Comparison of ENCODE assay signal across 25 cellular contexts in genomic region chr11:110758012-110758411, GRCh38. TPM values are rescaled to one million over a fixed set of nuclear protein-coding genes. Genes with fewer than 3 reads are reported as not detected.
"Had no signal": no experiment of that assay in that cellular context is flagged by ENCODE, and none has a peak within 500 bp of the region (broad histone marks: within the 10 kb centered on the region; RNA-seq: fewer than 3 reads in every experiment).

No MANE protein-coding gene starts in this region.

- ATAC-seq: natural killer cell; right cardiac atrium; sciatic nerve; stimulated activated naive B cell treated with anti-CD40 and anti-IgM and Interleukin-4, amounts not matched to agents 10 μg/mL and 1 μg/mL and 100 μg/mL, for 72 hours; stimulated activated naive CD8-positive, alpha-beta T cell treated with anti-CD3 and anti-CD28 coated beads, Interleukin-15, Interleukin-2, amounts not matched to agents 100 U/mL and 50 U/mL, for 24 hours had no signal

- DNase-seq: islet precursor cell; left ventricle myocardium inferior; mesendoderm; naive B cell; natural killer cell; nephron progenitor cell; occipital lobe; right cardiac atrium; stimulated activated CD4-positive, alpha-beta T cell treated with anti-CD3 and anti-CD28 coated beads, Interleukin-12 subunit alpha, Interleukin-12 subunit beta, amount 100 ng/mL, for 4 hours; stimulated activated CD4-positive, alpha-beta T cell treated with anti-CD3 and anti-CD28 coated beads, Interleukin-15, amount 100 ng/mL, for 24 hours; stimulated activated CD4-positive, alpha-beta T cell treated with anti-CD3 and anti-CD28 coated beads, Interleukin-2, amount 100 ng/mL, for 24 hours; stimulated activated CD4-positive, alpha-beta T cell treated with anti-CD3 and anti-CD28 coated beads, Interleukin-4, amount 100 ng/mL, for 1 hour; stimulated activated naive B cell treated with anti-CD40 and anti-IgM and Interleukin-4, amounts not matched to agents 10 μg/mL and 1 μg/mL and 100 μg/mL, for 72 hours; stimulated activated naive CD8-positive, alpha-beta T cell treated with anti-CD3 and anti-CD28 coated beads, Interleukin-15, Interleukin-2, amounts not matched to agents 100 U/mL and 50 U/mL, for 24 hours; stomach; testis; thyroid gland; transverse colon; upper lobe of left lung had no signal

- H3K27me3 ChIP-seq: neural progenitor cell, neutrophil, stomach, testis, thyroid gland, transverse colon, upper lobe of left lung, vagina had no signal

- H3K4me3 ChIP-seq: left ventricle myocardium inferior, lung, neural progenitor cell, skin epidermis, stomach, testis, thyroid gland, transverse colon, upper lobe of left lung, vagina had no signal

- H3K27ac ChIP-seq: left ventricle myocardium inferior, neural progenitor cell, neutrophil, skin epidermis, testis, thyroid gland, transverse colon, upper lobe of left lung, vagina had no signal

- H3K36me3 ChIP-seq: left ventricle myocardium inferior, neural progenitor cell, neutrophil, stomach, thyroid gland, transverse colon, upper lobe of left lung, vagina had no signal

- H3K4me1 ChIP-seq: neural progenitor cell had no signal

- H3K9me3 ChIP-seq: neutrophil, testis, thyroid gland, vagina had no signal

RNA-seq across cellular contexts. Expression of gene ARHGAP20, which starts 45.8 kb away (rescaled TPM):
- total RNA-seq: natural killer cell had no signal
